8 cellular contexts compared by ENCODE assay signal in the genomic region with DNA sequence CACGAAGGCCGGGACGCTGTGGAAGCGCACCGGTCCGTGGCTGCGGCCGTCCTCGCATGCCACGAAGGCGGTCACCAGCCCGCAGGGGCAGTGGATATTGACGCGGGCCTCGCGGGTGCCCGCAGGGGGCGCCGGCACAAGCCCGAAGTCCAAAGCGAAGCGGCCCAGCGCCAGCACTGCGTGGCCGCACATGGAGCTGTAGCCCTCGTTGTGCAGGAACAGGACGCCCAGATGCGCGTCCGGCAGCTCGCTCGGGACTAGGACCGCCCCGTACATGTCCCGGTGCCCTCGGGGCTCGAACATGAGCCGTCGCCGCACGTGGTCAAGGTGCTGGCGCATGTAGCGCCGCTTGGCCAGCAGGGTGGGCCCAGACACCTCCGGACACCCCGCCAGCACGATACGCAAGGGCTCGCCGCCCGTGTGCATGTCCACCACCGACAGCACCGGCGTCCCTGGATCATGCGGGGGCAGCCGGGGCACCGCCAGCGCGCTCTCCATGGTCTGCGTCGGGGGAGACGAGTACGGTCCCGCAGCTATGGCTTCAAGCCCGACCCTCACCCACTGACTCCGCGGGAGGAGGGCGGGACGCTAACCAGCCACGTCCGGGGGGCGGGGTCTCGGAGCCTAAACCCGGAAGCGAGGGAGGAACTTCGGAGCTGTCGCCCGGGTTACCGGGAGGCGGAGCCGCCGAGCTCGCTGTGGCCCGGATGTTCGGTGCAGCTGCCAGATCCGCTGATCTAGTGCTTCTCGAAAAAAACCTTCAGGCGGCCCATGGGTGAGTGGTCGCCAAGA. TPM values are rescaled to one million over a fixed set of nuclear protein-coding genes. Genes with fewer than 3 reads are reported as not detected.
A peak's percentile ranks its signal among the peaks of the same experiment; 100 is the strongest.
DNase-seq lines count a peak whose midpoint lies in the region; ATAC-seq and TF ChIP-seq lines count a peak whose summit lies in the region.

A gene with protein sequence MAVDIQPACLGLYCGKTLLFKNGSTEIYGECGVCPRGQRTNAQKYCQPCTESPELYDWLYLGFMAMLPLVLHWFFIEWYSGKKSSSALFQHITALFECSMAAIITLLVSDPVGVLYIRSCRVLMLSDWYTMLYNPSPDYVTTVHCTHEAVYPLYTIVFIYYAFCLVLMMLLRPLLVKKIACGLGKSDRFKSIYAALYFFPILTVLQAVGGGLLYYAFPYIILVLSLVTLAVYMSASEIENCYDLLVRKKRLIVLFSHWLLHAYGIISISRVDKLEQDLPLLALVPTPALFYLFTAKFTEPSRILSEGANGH (plus strand): TSS at position 699 of the 792 bp plus-strand sequence. CDS start 73 bp downstream, at position 772.
A gene (minus strand): TSS at position 590 of the 792 bp plus-strand sequence. CDS start 92 bp downstream, at position 498.

- DNase-seq in GM10266 (ENCODE audit: extremely low spot score) = peak; percentile 94
- DNase-seq in NCI-H1048 (lab: John Stamatoyannopoulos, UW) = peak; percentile 93
- peak; percentile 98 for DNase-seq in SK-N-SH
- DNase-seq in activated naive CD4-positive, alpha-beta T cell treated with anti-CD3 and anti-CD28 coated beads, Interleukin-2, amount 50 U/mL, for 16 hours = peak; percentile 99
- DNase-seq in germinal center (ENCODE audit: low spot score) = peak; percentile 94
- peak; percentile 87 for DNase-seq in occipital lobe (lab: John Stamatoyannopoulos, UW)

- H3K4me3 ChIP-seq in SK-N-SH (ENCODE audit: low read depth in 2 of 2, low read length in 1 of 2) = peak within 1 kb of the TSS; percentile 68 to 89

- H3K9ac ChIP-seq in SK-N-SH = peak within 1 kb of the TSS; percentile 95

- peak within 1 kb of the TSS; percentile 97 to 99 for H3K27ac ChIP-seq in SK-N-SH (ENCODE audit: low read depth in 2 of 2, low read length in 1 of 2)
- peak within 1 kb of the TSS; percentile 83 for H3K27ac ChIP-seq in temporal lobe (ENCODE audit: low read depth, low read length)

- CTCF ChIA-PET in SK-N-SH (lab: Yijun Ruan, JAX) = interaction anchor here (0.6 to 3.4 kb wide), 16 partner anchors 10 to 414 kb away, joined by 3 to 27 read pairs (median 4); a partner anchor contains a TSS

- H2AFZ ChIP-seq in SK-N-SH (ENCODE audit: low read depth) = peak within 1 kb of the TSS; percentile 67

- no peaks in the 10 kb centered on the region for H3K9me3 ChIP-seq in SK-N-SH

- no peak; a peak in 2 of 4 replicates for TF ChIP-seq EP300 in SK-N-SH (IDR thresholded peaks at IDR 0.05; ENCODE audit: borderline replicate concordance in 1 of 2, low read depth in 1 of 2, low read length in 1 of 2)

- peaks cover 26% of the 10 kb centered on the region for H3F3A ChIP-seq in SK-N-SH (replicated peaks; ENCODE audit: insufficient read depth)

- POLR2A ChIA-PET in SK-N-SH (lab: Yijun Ruan, JAX) = interaction anchor here (0.5 to 2.0 kb wide), 7 partner anchors 10 to 1057 kb away, joined by 3 to 17 read pairs (median 3); a partner anchor contains a TSS

- peaks cover 95% of the 10 kb centered on the region for H3K79me2 ChIP-seq in SK-N-SH (ENCODE audit: insufficient read depth)

- H3K4me1 ChIP-seq in SK-N-SH (ENCODE audit: control insufficient read depth in 1 of 2, insufficient read depth in 2 of 2, low read depth in 1 of 2, low read length in 1 of 2) = peaks cover 12 to 26% of the 10 kb centered on the region in 2 experiments; a peak in 3 of 4 replicates

- peaks cover 30 to 41% of the 10 kb centered on the region in 2 experiments for H3K36me3 ChIP-seq in SK-N-SH (replicated peaks in 1 of 2; ENCODE audit: control insufficient read depth in 1 of 2, insufficient read depth in 2 of 2, low read length in 1 of 2)

- peak; percentile 90 for ATAC-seq in HG02588 (IDR thresholded peaks at IDR 0.05; ENCODE audit: unreplicated experiment)

- TF ChIP-seq RAD21 in SK-N-SH (IDR thresholded peaks at IDR 0.05; ENCODE audit: low read length) = no peak

- peak; percentile 70 for TF ChIP-seq CTCF in GM10266 (IDR thresholded peaks at IDR 0.05; ENCODE audit: control insufficient read depth, insufficient read depth, low read depth, missing control alignments)
- peak; percentile 67 for TF ChIP-seq CTCF in SK-N-SH (IDR thresholded peaks at IDR 0.05)

- 0 out of 2 replicates have a peak, but pooled peaks cover 9% of the 10 kb centered on the region for H4K20me1 ChIP-seq in SK-N-SH (ENCODE audit: insufficient read depth)

- H3K4me2 ChIP-seq in SK-N-SH = peak within 1 kb of the TSS; percentile 77

- 3% methylated on average over 7 of the region's 89 CpGs for WGBS in SK-N-SH (ENCODE audit: low lambda C conversion rate)

- H3K27me3 ChIP-seq in SK-N-SH (ENCODE audit: insufficient read depth) = no peaks in the 10 kb centered on the region

- no peaks in the 10 kb centered on the region; the same call in 1 of the 2 replicates for H3K9me2 ChIP-seq in SK-N-SH

TF ChIP-seq in SK-N-SH, 30 proteins besides CTCF, POLR2A, EP300 and RAD21 (continues in another document):
- peak; percentile 55; the same call in 1 of the 2 replicates for TF ChIP-seq NFIC (IDR thresholded peaks at IDR 0.05; ENCODE audit: borderline replicate concordance)
- TF ChIP-seq, protein P1, sequence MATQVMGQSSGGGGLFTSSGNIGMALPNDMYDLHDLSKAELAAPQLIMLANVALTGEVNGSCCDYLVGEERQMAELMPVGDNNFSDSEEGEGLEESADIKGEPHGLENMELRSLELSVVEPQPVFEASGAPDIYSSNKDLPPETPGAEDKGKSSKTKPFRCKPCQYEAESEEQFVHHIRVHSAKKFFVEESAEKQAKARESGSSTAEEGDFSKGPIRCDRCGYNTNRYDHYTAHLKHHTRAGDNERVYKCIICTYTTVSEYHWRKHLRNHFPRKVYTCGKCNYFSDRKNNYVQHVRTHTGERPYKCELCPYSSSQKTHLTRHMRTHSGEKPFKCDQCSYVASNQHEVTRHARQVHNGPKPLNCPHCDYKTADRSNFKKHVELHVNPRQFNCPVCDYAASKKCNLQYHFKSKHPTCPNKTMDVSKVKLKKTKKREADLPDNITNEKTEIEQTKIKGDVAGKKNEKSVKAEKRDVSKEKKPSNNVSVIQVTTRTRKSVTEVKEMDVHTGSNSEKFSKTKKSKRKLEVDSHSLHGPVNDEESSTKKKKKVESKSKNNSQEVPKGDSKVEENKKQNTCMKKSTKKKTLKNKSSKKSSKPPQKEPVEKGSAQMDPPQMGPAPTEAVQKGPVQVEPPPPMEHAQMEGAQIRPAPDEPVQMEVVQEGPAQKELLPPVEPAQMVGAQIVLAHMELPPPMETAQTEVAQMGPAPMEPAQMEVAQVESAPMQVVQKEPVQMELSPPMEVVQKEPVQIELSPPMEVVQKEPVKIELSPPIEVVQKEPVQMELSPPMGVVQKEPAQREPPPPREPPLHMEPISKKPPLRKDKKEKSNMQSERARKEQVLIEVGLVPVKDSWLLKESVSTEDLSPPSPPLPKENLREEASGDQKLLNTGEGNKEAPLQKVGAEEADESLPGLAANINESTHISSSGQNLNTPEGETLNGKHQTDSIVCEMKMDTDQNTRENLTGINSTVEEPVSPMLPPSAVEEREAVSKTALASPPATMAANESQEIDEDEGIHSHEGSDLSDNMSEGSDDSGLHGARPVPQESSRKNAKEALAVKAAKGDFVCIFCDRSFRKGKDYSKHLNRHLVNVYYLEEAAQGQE (IDR thresholded peaks at IDR 0.05; ENCODE audit: low read depth, low read length) = peak; percentile 21; the same call in 1 of the 2 replicates
- no peak for TF ChIP-seq EZH2phosphoT487 (IDR thresholded peaks at IDR 0.05; ENCODE audit: borderline replicate concordance, low read depth)
- TF ChIP-seq MXI1 (IDR thresholded peaks at IDR 0.05; ENCODE audit: low read depth, low read length) = peak; percentile 96
- peak; percentile 83 for TF ChIP-seq POLR2AphosphoS5 (IDR thresholded peaks at IDR 0.05; ENCODE audit: low read depth, low read length)
- peak; percentile 55 for TF ChIP-seq CHD2 (IDR thresholded peaks at IDR 0.05; ENCODE audit: low read length, partially characterized antibody)
- no peak for TF ChIP-seq FOSL2 (IDR thresholded peaks at IDR 0.05; ENCODE audit: borderline replicate concordance, low read depth)
- no peak for TF ChIP-seq JUND (IDR thresholded peaks at IDR 0.05)
- TF ChIP-seq ELF1 (IDR thresholded peaks at IDR 0.05) = peak; percentile 95
- TF ChIP-seq RFX5 (IDR thresholded peaks at IDR 0.05; ENCODE audit: low read length) = no peak
- 0 out of 2 replicates have a peak, but pooled peaks have one; percentile 9 for TF ChIP-seq YY1 (IDR thresholded peaks at IDR 0.05; ENCODE audit: low read depth)
- TF ChIP-seq, protein P2, sequence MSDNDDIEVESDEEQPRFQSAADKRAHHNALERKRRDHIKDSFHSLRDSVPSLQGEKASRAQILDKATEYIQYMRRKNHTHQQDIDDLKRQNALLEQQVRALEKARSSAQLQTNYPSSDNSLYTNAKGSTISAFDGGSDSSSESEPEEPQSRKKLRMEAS (IDR thresholded peaks at IDR 0.05; ENCODE audit: low read depth) = peak; percentile 94
- TF ChIP-seq, protein P3, sequence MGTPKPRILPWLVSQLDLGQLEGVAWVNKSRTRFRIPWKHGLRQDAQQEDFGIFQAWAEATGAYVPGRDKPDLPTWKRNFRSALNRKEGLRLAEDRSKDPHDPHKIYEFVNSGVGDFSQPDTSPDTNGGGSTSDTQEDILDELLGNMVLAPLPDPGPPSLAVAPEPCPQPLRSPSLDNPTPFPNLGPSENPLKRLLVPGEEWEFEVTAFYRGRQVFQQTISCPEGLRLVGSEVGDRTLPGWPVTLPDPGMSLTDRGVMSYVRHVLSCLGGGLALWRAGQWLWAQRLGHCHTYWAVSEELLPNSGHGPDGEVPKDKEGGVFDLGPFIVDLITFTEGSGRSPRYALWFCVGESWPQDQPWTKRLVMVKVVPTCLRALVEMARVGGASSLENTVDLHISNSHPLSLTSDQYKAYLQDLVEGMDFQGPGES (IDR thresholded peaks at IDR 0.05; ENCODE audit: low read depth, low read length) = no peak
- TF ChIP-seq TAF1 (IDR thresholded peaks at IDR 0.05; ENCODE audit: borderline replicate concordance, low read depth, low read length) = peak; percentile 56; the same call in 1 of the 2 replicates
- TF ChIP-seq SIN3A (IDR thresholded peaks at IDR 0.05; ENCODE audit: borderline replicate concordance, low read depth, low read length) = peak; percentile 83; the same call in 1 of the 2 replicates
- TF ChIP-seq FOXM1 (IDR thresholded peaks at IDR 0.05; ENCODE audit: low read depth) = no peak
- TF ChIP-seq GABPA (IDR thresholded peaks at IDR 0.05; ENCODE audit: low read depth) = peak; percentile 71

RNA-seq across cellular contexts. Expression of the first gene that starts in this region (rescaled TPM):
- 95.4 and 146 TPM in 2 replicates for polyA plus RNA-seq in SK-N-SH (2012; rRNA removed)
- 133 and 160 TPM in 2 replicates for polyA plus RNA-seq in SK-N-SH (2012; cell fraction: cytosol; rRNA removed)
- polyA plus RNA-seq in SK-N-SH (2012; cell fraction: nucleus; rRNA removed) = 97.0 and 184 TPM in 2 replicates
- 73.3 TPM for total RNA-seq in occipital lobe
- 42.0 TPM for total RNA-seq in temporal lobe

RNA-seq across cellular contexts. Expression of the second gene that starts in this region (rescaled TPM):
- 66.2 and 120 TPM in 2 replicates for polyA plus RNA-seq in SK-N-SH (2012; rRNA removed)
- 32.0 and 34.4 TPM in 2 replicates for polyA plus RNA-seq in SK-N-SH (2012; cell fraction: cytosol; rRNA removed)
- polyA plus RNA-seq in SK-N-SH (2012; cell fraction: nucleus; rRNA removed) = 242 and 548 TPM in 2 replicates
- 30.1 TPM for total RNA-seq in occipital lobe
- total RNA-seq in temporal lobe = 20.2 TPM

Comparison
In these comparisons a context has a peak if more than half of its experiments do, and no peak if none do; other contexts are left out.
1. Peak in every context shown above with its lines: DNase-seq, ATAC-seq, H3K4me3 ChIP-seq and H3K27ac ChIP-seq.